In the genomic region with DNA sequence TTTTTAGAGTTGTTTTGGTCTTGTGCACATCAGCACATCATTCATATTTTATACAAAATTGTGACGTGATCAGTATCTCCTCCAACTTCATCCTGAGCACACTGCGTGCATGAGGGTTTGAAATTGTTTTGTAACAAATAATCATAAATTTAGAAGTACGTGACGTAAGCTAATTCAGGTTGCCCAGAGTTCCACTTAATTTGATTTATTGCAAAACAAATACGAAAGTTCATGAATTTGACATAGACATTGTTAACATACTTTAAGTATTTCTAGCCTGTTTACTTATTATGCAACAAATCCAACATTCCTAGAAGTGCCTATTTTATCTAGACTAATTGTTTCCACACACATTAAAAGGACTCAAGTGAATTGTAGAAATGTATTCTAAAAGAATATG, we compare ENCODE assay signal across 14 cellular contexts. TPM values are rescaled to one million over a fixed set of nuclear protein-coding genes. Genes with fewer than 3 reads are reported as not detected.
DNase-seq lines count a peak whose midpoint lies in the region; FAIRE-seq and TF ChIP-seq lines count a peak whose summit lies in the region.
"Had no signal": no experiment of that assay in that cellular context is flagged by ENCODE, and none has a peak within 500 bp of the region (broad histone marks: within the 10 kb centered on the region; RNA-seq: fewer than 3 reads in every experiment).

No MANE protein-coding gene starts in this region.

- peaks cover 85% of the 10 kb centered on the region for H3K4me1 Mint-ChIP-seq in osteocyte (ENCODE audit: unreplicated experiment)

- no peak for FAIRE-seq in endothelial cell of umbilical vein (lab: Jason Lieb, UNC)

- H3K27me3 ChIP-seq in endothelial cell of umbilical vein (ENCODE audit: control insufficient read depth in 2 of 2, insufficient read depth in 2 of 2, low read length in 2 of 2) = no peaks in the 10 kb centered on the region

- dilution Hi-C loops in endothelial cell of umbilical vein (cut with MboI; ENCODE audit: extremely low pct_ligation_motif_present, low sequenced_read_pairs) = no loop called here

- no peak overlapping the region for H3K4me3 ChIP-seq in HEK293 (ENCODE audit: low read depth, low read length)
- no peak overlapping the region for H3K4me3 ChIP-seq in endothelial cell of umbilical vein (replicated peaks in 1 of 3; ENCODE audit: insufficient read depth in 1 of 3, low read depth in 1 of 3, low read length in 3 of 3)

- no peaks in the 10 kb centered on the region for H3K9me1 ChIP-seq in endothelial cell of umbilical vein (replicated peaks; ENCODE audit: control insufficient read depth, extremely low read depth, insufficient read depth, low read length)

- H3K27ac ChIP-seq in HEK293 (ENCODE audit: extremely low read depth, low read depth, low read length) = no peak overlapping the region
- no peak overlapping the region for H3K27ac ChIP-seq in endothelial cell of umbilical vein (ENCODE audit: insufficient read depth, low read depth, low read length)

- H3K36me3 ChIP-seq in HEK293 (ENCODE audit: control insufficient read depth in 2 of 2, insufficient read depth in 1 of 2, low read length in 2 of 2) = peaks cover 0 to 18% of the 10 kb centered on the region in 2 experiments; a peak in 1 of 3 replicates
- H3K36me3 ChIP-seq in endothelial cell of umbilical vein (ENCODE audit: control insufficient read depth in 2 of 2, extremely low read depth in 1 of 2, insufficient read depth in 2 of 2, low read length in 2 of 2) = no peaks in the 10 kb centered on the region

- H3K9ac ChIP-seq in endothelial cell of umbilical vein (replicated peaks; ENCODE audit: extremely low read depth, insufficient read depth, low read length) = no peak overlapping the region

- POLR2A ChIA-PET in HEK293 (lab: Yijun Ruan, JAX) (no interaction called here), endothelial cell of umbilical vein (lab: Charles Lee) (no interaction called here)

- H3K4me3 Mint-ChIP-seq in osteocyte (ENCODE audit: unreplicated experiment) = no peak overlapping the region
- H3K4me3 Mint-ChIP-seq: activated B cell treated with CpG ODN at 0.5 μM for 24 hours, nephron progenitor cell had no signal

- H3K9me3 Mint-ChIP-seq in osteocyte (ENCODE audit: unreplicated experiment) = peaks cover 6% of the 10 kb centered on the region
- H3K9me3 Mint-ChIP-seq: activated B cell treated with CpG ODN at 0.5 μM for 24 hours had no signal

- no peaks in the 10 kb centered on the region for H4K20me1 ChIP-seq in endothelial cell of umbilical vein (replicated peaks; ENCODE audit: control insufficient read depth, extremely low read depth, insufficient read depth, low read length)

- H3K27me3 Mint-ChIP-seq in osteocyte (ENCODE audit: unreplicated experiment) = no peaks in the 10 kb centered on the region
- H3K27me3 Mint-ChIP-seq: activated B cell treated with CpG ODN at 0.5 μM for 24 hours had no signal

- H3K4me2 ChIP-seq in endothelial cell of umbilical vein (ENCODE audit: insufficient read depth, low read length) = no peak overlapping the region

- H3K4me1 ChIP-seq in HEK293 (ENCODE audit: control insufficient read depth, insufficient read depth, low read length) (peaks cover 6% of the 10 kb centered on the region; the same call in 1 of the 2 replicates), endothelial cell of umbilical vein (ENCODE audit: control insufficient read depth, extremely low read depth, insufficient read depth, low read length) (peaks cover 13% of the 10 kb centered on the region)

- peak overlapping the region; percentile 93 for H3K27ac Mint-ChIP-seq in osteocyte (ENCODE audit: unreplicated experiment)
- H3K27ac Mint-ChIP-seq: activated B cell treated with CpG ODN at 0.5 μM for 24 hours, nephron progenitor cell had no signal

- no peaks in the 10 kb centered on the region for H3K79me2 ChIP-seq in endothelial cell of umbilical vein (ENCODE audit: control insufficient read depth, insufficient read depth, low read length)

- H3K36me3 Mint-ChIP-seq in osteocyte (ENCODE audit: unreplicated experiment) = peaks cover 24% of the 10 kb centered on the region

- TF ChIP-seq CTCF in HEK293 (tag by site-specific recombination; IDR thresholded peaks at IDR 0.05) (no peak), endothelial cell of umbilical vein (IDR thresholded peaks at IDR 0.05; ENCODE audit: extremely low read depth in 1 of 2, insufficient read depth in 1 of 2, low read depth in 1 of 2, low read length in 2 of 2) (no peak), osteocyte (IDR thresholded peaks at IDR 0.05) (no peak)

- no peak overlapping the region for H2AFZ ChIP-seq in endothelial cell of umbilical vein (ENCODE audit: low read depth, low read length)

- intact Hi-C loops in endothelial cell of umbilical vein (cut with micrococcal nuclease) = no loop called here

- no TSS peak for BruUV-seq in endothelial cell of umbilical vein (replicated peaks; lab: Mats Ljungman, UMichigan)

- no peaks in the 10 kb centered on the region for H3K9me3 ChIP-seq in HEK293 (ENCODE audit: control insufficient read depth, insufficient read depth, low read depth, low read length)
- no peaks in the 10 kb centered on the region for H3K9me3 ChIP-seq in endothelial cell of umbilical vein (replicated peaks; ENCODE audit: control insufficient read depth, insufficient read depth, low read length)

- CTCF ChIA-PET in HEK293 (lab: Yijun Ruan, JAX) (interaction anchor here (0.6 to 3.8 kb wide), 4 partner anchors 55 to 175 kb away, joined by 4 to 18 read pairs (median 4); no protein-coding TSS in a partner anchor), endothelial cell of umbilical vein (lab: Charles Lee) (interaction anchor here (1.1 to 4.2 kb wide), 4 partner anchors 12 to 175 kb away, joined by 3 to 30 read pairs (median 4); no protein-coding TSS in a partner anchor)

- no peak for TF ChIP-seq POLR2A in endothelial cell of umbilical vein (IDR thresholded peaks at IDR 0.05; ENCODE audit: low read depth, low read length)

- DNase-seq in AG08395 (ENCODE audit: low spot score) = peak; percentile 37
- peak; percentile 40 for DNase-seq in endothelial cell of umbilical vein (ENCODE audit: low read depth, low spot score)
- no peak for DNase-seq in osteocyte (ENCODE audit: extremely low spot score, unreplicated experiment)
- DNase-seq in NCI-H345 (lab: John Stamatoyannopoulos, UW) = no peak
- no peak for DNase-seq in DMS53 treated with DMSO at 0.1 percent for 48 hours (lab: John Stamatoyannopoulos, UW; ENCODE audit: unreplicated experiment)
- DNase-seq in T-helper 9 cell = no peak
- DNase-seq in Ammon's horn (ENCODE audit: low spot score) = no peak
- DNase-seq: activated B cell treated with CpG ODN at 0.5 μM for 24 hours; central memory CD4-positive, alpha-beta T cell; GOT3; NCI-H1436 treated with DMSO at 0.1 percent for 48 hours; NCI-H774; nephron progenitor cell had no signal

TF ChIP-seq in HEK293, 187 proteins besides CTCF, POLR2A, EP300 and RAD21 (continues in another document):
- TF ChIP-seq OVOL3 (tag by site-specific recombination; IDR thresholded peaks at IDR 0.05) (peak; percentile 21; the same call in 1 of the 2 replicates), ZFP69B (tag by site-specific recombination; IDR thresholded peaks at IDR 0.05) (no peak; the same call in 1 of the 2 replicates)
- TF ChIP-seq, protein P1, sequence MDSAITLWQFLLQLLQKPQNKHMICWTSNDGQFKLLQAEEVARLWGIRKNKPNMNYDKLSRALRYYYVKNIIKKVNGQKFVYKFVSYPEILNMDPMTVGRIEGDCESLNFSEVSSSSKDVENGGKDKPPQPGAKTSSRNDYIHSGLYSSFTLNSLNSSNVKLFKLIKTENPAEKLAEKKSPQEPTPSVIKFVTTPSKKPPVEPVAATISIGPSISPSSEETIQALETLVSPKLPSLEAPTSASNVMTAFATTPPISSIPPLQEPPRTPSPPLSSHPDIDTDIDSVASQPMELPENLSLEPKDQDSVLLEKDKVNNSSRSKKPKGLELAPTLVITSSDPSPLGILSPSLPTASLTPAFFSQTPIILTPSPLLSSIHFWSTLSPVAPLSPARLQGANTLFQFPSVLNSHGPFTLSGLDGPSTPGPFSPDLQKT (IDR thresholded peaks at IDR 0.05; ENCODE audit: borderline replicate concordance, low read depth, low read length) = no peak

TF ChIP-seq in endothelial cell of umbilical vein, 7 proteins besides CTCF, POLR2A, EP300 and RAD21:
- no peak for TF ChIP-seq EZH2 (IDR thresholded peaks at IDR 0.05; ENCODE audit: borderline replicate concordance, low read depth, low read length, severe bottlenecking)
- no peak for TF ChIP-seq MYC (IDR thresholded peaks at IDR 0.05; ENCODE audit: low read depth, low read length)
- TF ChIP-seq GATA2 (IDR thresholded peaks at IDR 0.05; ENCODE audit: insufficient read depth, insufficient read length, low read depth, low read length) = no peak
- TF ChIP-seq JUN (IDR thresholded peaks at IDR 0.05; ENCODE audit: borderline replicate concordance, insufficient read depth, insufficient read length, low read depth) = no peak
- TF ChIP-seq, protein P2, sequence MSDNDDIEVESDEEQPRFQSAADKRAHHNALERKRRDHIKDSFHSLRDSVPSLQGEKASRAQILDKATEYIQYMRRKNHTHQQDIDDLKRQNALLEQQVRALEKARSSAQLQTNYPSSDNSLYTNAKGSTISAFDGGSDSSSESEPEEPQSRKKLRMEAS (IDR thresholded peaks at IDR 0.05; ENCODE audit: insufficient read depth, insufficient read length) = no peak
- no peak for TF ChIP-seq FOS (IDR thresholded peaks at IDR 0.05; ENCODE audit: borderline replicate concordance, insufficient read depth, low read length)
- TF ChIP-seq POLR2AphosphoS5 (IDR thresholded peaks at IDR 0.05; ENCODE audit: insufficient read depth, low read depth, low read length) = no peak

RNA-seq across cellular contexts. Expression of a gene that starts 48.3 kb away (rescaled TPM):
- total RNA-seq in endothelial cell of umbilical vein (20.0 and 22.8 TPM in 2 replicates), osteocyte (84.7 and 87.4 TPM in 2 replicates)
- 5.6 and 6.5 TPM in 2 replicates for polyA plus RNA-seq in endothelial cell of umbilical vein
- polyA plus RNA-seq in endothelial cell of umbilical vein (2011; cell fraction: cytosol; rRNA removed) = 11.1 TPM in 2 replicates
- 17.7 and 18.9 TPM in 2 replicates for polyA plus RNA-seq in endothelial cell of umbilical vein (2011; cell fraction: nucleus; rRNA removed)
- 24.5 and 27.5 TPM in 2 replicates for polyA plus RNA-seq in endothelial cell of umbilical vein (2012)
- polyA minus RNA-seq in endothelial cell of umbilical vein = 12.9 and 15.3 TPM in 2 replicates
- 9.1 TPM for polyA minus RNA-seq in endothelial cell of umbilical vein (2011; cell fraction: cytosol; rRNA and poly(A)+ RNA removed)
- 13.7 and 21.1 TPM in 2 replicates for polyA minus RNA-seq in endothelial cell of umbilical vein (2011; cell fraction: nucleus; rRNA and poly(A)+ RNA removed)

RNA-seq across cellular contexts. Expression of a gene that starts 55.6 kb away (rescaled TPM):
- total RNA-seq in endothelial cell of umbilical vein (59.4 and 73.2 TPM in 2 replicates), osteocyte (1,613 and 1,725 TPM in 2 replicates)
- 48.1 and 50.6 TPM in 2 replicates for polyA plus RNA-seq in endothelial cell of umbilical vein
- polyA plus RNA-seq in endothelial cell of umbilical vein (2011; cell fraction: cytosol; rRNA removed) = 58.2 and 63.5 TPM in 2 replicates
- polyA plus RNA-seq in endothelial cell of umbilical vein (2011; cell fraction: nucleus; rRNA removed) = 89.8 and 89.9 TPM in 2 replicates
- polyA plus RNA-seq in endothelial cell of umbilical vein (2012) = 57.6 and 72.4 TPM in 2 replicates
- 71.9 and 75.7 TPM in 2 replicates for polyA minus RNA-seq in endothelial cell of umbilical vein
- polyA minus RNA-seq in endothelial cell of umbilical vein (2011; cell fraction: cytosol; rRNA and poly(A)+ RNA removed) = 46.4 TPM
- polyA minus RNA-seq in endothelial cell of umbilical vein (2011; cell fraction: nucleus; rRNA and poly(A)+ RNA removed) = 27.7 and 37.5 TPM in 2 replicates

Comparison
In these comparisons a context has a peak if more than half of its experiments do, and no peak if none do; other contexts are left out.
1. DNase-seq: peak in AG08395 (single experiment) and endothelial cell of umbilical vein (single experiment); none in osteocyte (single experiment), NCI-H345 (single experiment), DMS53 treated with DMSO at 0.1 percent for 48 hours (single experiment), T-helper 9 cell (single experiment) and Ammon's horn (single experiment).
2. RNA of a gene that starts 55.6 kb away (total RNA-seq): 1,613 to 1,725 TPM in osteocyte; 59.4 to 73.2 TPM in endothelial cell of umbilical vein; every median in the first group is over 10 times any median in the second.